In the genomic region with DNA sequence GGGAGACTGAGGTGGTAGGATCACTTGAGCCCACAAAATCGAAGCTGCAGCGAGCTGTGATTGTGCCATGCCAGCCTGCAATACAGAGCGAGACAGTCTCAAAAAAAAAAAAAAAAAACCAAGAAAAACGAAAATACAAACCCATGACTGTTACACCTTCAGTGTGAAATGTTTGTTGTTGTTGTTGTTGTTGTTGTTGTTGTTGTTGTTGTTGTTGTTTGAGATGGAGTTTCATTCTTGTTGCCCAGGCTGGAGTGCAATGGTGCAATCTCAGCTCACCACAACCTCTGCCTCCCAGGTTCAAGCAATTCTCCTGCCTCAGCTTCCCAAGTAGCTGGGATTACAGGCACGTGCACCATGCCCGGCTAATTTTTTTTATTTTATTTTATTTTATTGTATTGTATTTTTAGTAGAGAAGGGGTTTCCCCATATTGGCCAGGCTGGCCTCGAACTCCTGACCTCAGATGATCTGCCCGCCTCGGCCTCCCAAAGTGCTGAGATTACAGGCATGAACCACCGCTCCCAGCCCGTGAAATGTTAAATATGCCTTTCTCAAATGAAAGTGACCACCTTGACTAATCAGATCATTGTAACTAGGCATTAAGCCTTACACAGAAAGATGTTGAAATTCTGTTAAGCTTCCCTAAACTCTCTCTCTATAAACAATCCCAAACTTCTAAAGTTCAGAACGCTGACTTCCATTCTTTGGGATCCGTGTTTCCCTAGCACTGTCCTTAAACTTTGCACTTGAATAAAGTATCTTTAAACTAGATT, we compare ENCODE assay signal across 2 cellular contexts. TPM values are rescaled to one million over a fixed set of nuclear protein-coding genes. Genes with fewer than 3 reads are reported as not detected.
"Had no signal": no experiment of that assay in that cellular context is flagged by ENCODE, and none has a peak within 500 bp of the region (broad histone marks: within the 10 kb centered on the region; RNA-seq: fewer than 3 reads in every experiment).

No MANE protein-coding gene starts in this region.

RNA-seq across cellular contexts. Expression of gene BCAT1, which starts 20.2 kb away (rescaled TPM):
- total RNA-seq: HT-29, PC-3 had no signal
